23 cellular contexts compared by ENCODE assay signal in the genomic region with DNA sequence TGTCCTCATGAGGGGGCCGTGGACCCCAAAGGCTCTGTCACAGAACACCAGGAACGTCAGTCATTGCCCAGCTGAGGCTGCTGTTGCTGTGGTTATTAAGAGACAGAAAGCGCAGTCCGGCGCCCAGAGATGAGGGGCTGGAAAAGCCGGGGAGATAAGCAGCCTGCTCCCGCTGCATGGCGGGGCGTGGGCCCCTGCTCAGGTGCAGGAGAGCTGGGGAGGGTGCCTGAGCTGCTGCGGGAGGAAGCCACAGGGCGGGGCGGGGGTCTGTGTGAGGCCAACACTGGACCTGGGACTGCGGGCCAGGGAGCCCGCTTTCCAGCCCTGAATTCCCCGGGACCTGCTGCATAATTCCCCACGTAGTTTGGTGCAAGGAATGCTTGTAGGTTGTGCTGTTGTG. TPM values are rescaled to one million over a fixed set of nuclear protein-coding genes. Genes with fewer than 3 reads are reported as not detected.
"Had no signal": no experiment of that assay in that cellular context is flagged by ENCODE, and none has a peak within 500 bp of the region (broad histone marks: within the 10 kb centered on the region; RNA-seq: fewer than 3 reads in every experiment).

No MANE protein-coding gene starts in this region.

- H3K27ac Mint-ChIP-seq: activated naive CD8-positive, alpha-beta T cell treated with anti-CD3 and anti-CD28 coated beads, Interleukin-2, amount 50 U/mL, for 24 hours; activated T-helper 17 cell treated with anti-CD3 and anti-CD28 coated beads, Interleukin-2, amount 50 U/mL, for 72 hours; memory B cell; natural killer cell treated with Interleukin-12 subunit alpha and Interleukin-12 subunit beta and Interleukin-15 and Interleukin-18, amount 100 ng/mL, for 72 hours; stimulated activated naive CD8-positive, alpha-beta T cell treated with anti-CD3 and anti-CD28 coated beads, Interleukin-15, amount 100 ng/mL, for 72 hours; T-cell; type B pancreatic cell had no signal

- H3K9me3 Mint-ChIP-seq: activated T-helper 17 cell treated with anti-CD3 and anti-CD28 coated beads, Interleukin-2, amount 50 U/mL, for 72 hours; natural killer cell treated with Interleukin-12 subunit alpha and Interleukin-12 subunit beta and Interleukin-15 and Interleukin-18, amount 100 ng/mL, for 72 hours had no signal

- DNase-seq: activated CD4-positive, alpha-beta T cell treated with anti-CD3 and anti-CD28 coated beads for 1 hour; activated CD4-positive, alpha-beta T cell treated with anti-CD3 and anti-CD28 coated beads, Interleukin-2, amount 50 U/mL, for 4 hours; activated naive CD4-positive, alpha-beta T cell treated with Interleukin-2 at 50 U/mL for 16 hours; activated naive CD8-positive, alpha-beta T cell treated with anti-CD3 and anti-CD28 coated beads, Interleukin-2, amount 50 U/mL, for 24 hours; erythroblast; gastrocnemius medialis; heart right ventricle; left lung; sigmoid colon; stimulated activated CD4-positive, alpha-beta T cell treated with anti-CD3 and anti-CD28 coated beads, Interleukin-1b, Interleukin-23, amount 100 ng/mL, for 48 hours; stimulated activated naive CD8-positive, alpha-beta T cell treated with anti-CD3 and anti-CD28 coated beads, Interleukin-15, amount 100 ng/mL, for 72 hours; T-cell; T-helper 9 cell had no signal

- H3K4me3 Mint-ChIP-seq: activated naive CD8-positive, alpha-beta T cell treated with anti-CD3 and anti-CD28 coated beads, Interleukin-2, amount 50 U/mL, for 24 hours; activated T-helper 17 cell treated with anti-CD3 and anti-CD28 coated beads, Interleukin-2, amount 50 U/mL, for 72 hours; memory B cell; natural killer cell treated with Interleukin-12 subunit alpha and Interleukin-12 subunit beta and Interleukin-15 and Interleukin-18, amount 100 ng/mL, for 72 hours; stimulated activated naive CD8-positive, alpha-beta T cell treated with anti-CD3 and anti-CD28 coated beads, Interleukin-15, amount 100 ng/mL, for 72 hours; T-cell; type B pancreatic cell had no signal

- H3K4me3 ChIP-seq: ascending aorta, breast epithelium, gastrocnemius medialis, heart right ventricle, left lung, sigmoid colon had no signal

- H3K27ac ChIP-seq: ascending aorta, breast epithelium, gastrocnemius medialis, heart right ventricle, left lung, sigmoid colon had no signal

- H3K4me1 Mint-ChIP-seq: activated naive CD8-positive, alpha-beta T cell treated with anti-CD3 and anti-CD28 coated beads, Interleukin-2, amount 50 U/mL, for 24 hours; activated T-helper 17 cell treated with anti-CD3 and anti-CD28 coated beads, Interleukin-2, amount 50 U/mL, for 72 hours; memory B cell had no signal

- H3K36me3 ChIP-seq: ascending aorta, breast epithelium, gastrocnemius medialis, heart right ventricle, left lung, sigmoid colon had no signal

- H3K27me3 ChIP-seq: ascending aorta had no signal

- H3K36me3 Mint-ChIP-seq: memory B cell; natural killer cell treated with Interleukin-12 subunit alpha and Interleukin-12 subunit beta and Interleukin-15 and Interleukin-18, amount 100 ng/mL, for 72 hours; type B pancreatic cell had no signal

- H3K9me3 ChIP-seq: gastrocnemius medialis had no signal

- H3K4me1 ChIP-seq: gastrocnemius medialis had no signal

- FAIRE-seq: keratinocyte had no signal

RNA-seq across cellular contexts. Expression of a gene that starts 11.3 kb away (rescaled TPM):
- total RNA-seq: activated T-helper 17 cell treated with anti-CD3 and anti-CD28 coated beads, Interleukin-2, amount 50 U/mL, for 72 hours; ascending aorta; breast epithelium; dermis microvascular lymphatic vessel endothelial cell; gastrocnemius medialis; heart right ventricle; left lung; natural killer cell treated with Interleukin-12 subunit alpha and Interleukin-12 subunit beta and Interleukin-15 and Interleukin-18, amount 100 ng/mL, for 72 hours; omental fat pad; pulmonary artery endothelial cell; T-cell had no signal
- polyA plus RNA-seq: heart right ventricle, keratinocyte had no signal
